Comparison of ENCODE assay signal across 30 cellular contexts in genomic region chr7:147674705-147675104, GRCh38.
"Had no signal": no experiment of that assay in that cellular context is flagged by ENCODE, and none has a peak within 500 bp of the region (broad histone marks: within the 10 kb centered on the region; RNA-seq: fewer than 3 reads in every experiment).

No MANE protein-coding gene starts in this region.

- DNase-seq: naive thymus-derived CD8-positive, alpha-beta T cell; nephron progenitor cell; nucleus accumbens; ovary; posterior cingulate gyrus; psoas muscle; right cardiac atrium; spleen; stimulated activated CD4-positive, alpha-beta T cell treated with anti-CD3 and anti-CD28 coated beads, Interleukin-12 subunit alpha, Interleukin-12 subunit beta, amount 100 ng/mL, for 4 hours; stimulated activated CD4-positive, alpha-beta T cell treated with anti-CD3 and anti-CD28 coated beads, Interleukin-1b, Interleukin-23, amount 100 ng/mL, for 48 hours; stimulated activated CD4-positive, alpha-beta T cell treated with anti-CD3 and anti-CD28 coated beads, Interleukin-4, amount 100 ng/mL, for 1 hour; stimulated activated CD4-positive, alpha-beta T cell treated with anti-CD3 and anti-CD28 coated beads, Interleukin-4, amount 100 ng/mL, for 4 hours; stimulated activated CD8-positive, alpha-beta memory T cell treated with anti-CD3 and anti-CD28 coated beads, Interleukin-4, amount 100 ng/mL, for 48 hours; stimulated activated naive CD4-positive, alpha-beta T cell; stimulated activated naive CD8-positive, alpha-beta T cell treated with anti-CD3 and anti-CD28 coated beads, Interleukin-15, amount 100 ng/mL, for 72 hours; stimulated activated naive CD8-positive, alpha-beta T cell treated with anti-CD3 and anti-CD28 coated beads, Interleukin-15, Interleukin-2, amounts not matched to agents 100 U/mL and 50 U/mL, for 24 hours; substantia nigra; testis; tibial artery; transverse colon; upper lobe of right lung; uterus had no signal

- H3K27me3 ChIP-seq: neutrophil, ovary, spleen, suprapubic skin, testis, tibial artery, transverse colon, upper lobe of right lung, uterus had no signal

- H2AFZ ChIP-seq: parathyroid adenoma had no signal

- H3K4me3 ChIP-seq: ovary, psoas muscle, skin epidermis, smooth muscle cell, spleen, suprapubic skin, testis, tibial artery, transverse colon, upper lobe of right lung, uterus had no signal

- H3K27ac ChIP-seq: neutrophil, ovary, parathyroid adenoma, psoas muscle, skin epidermis, spleen, suprapubic skin, testis, tibial artery, transverse colon, upper lobe of right lung, uterus had no signal

- H3K4me1 ChIP-seq: parathyroid adenoma, psoas muscle, spleen, suprapubic skin, testis, tibial artery, transverse colon, upper lobe of right lung, uterus had no signal

- H3K36me3 ChIP-seq: neutrophil, ovary, spleen, suprapubic skin, tibial artery, transverse colon, upper lobe of right lung, uterus had no signal

- H3K79me2 ChIP-seq: parathyroid adenoma had no signal

- ATAC-seq: naive thymus-derived CD8-positive, alpha-beta T cell; natural killer cell treated with Interleukin-12 subunit alpha and Interleukin-12 subunit beta and Interleukin-15 and Interleukin-18, amount 100 ng/mL, for 72 hours; psoas muscle; right cardiac atrium; sciatic nerve; stimulated activated memory B cell treated with anti-CD40 and anti-IgM and Interleukin-4, amounts not matched to agents 10 μg/mL and 1 μg/mL and 100 μg/mL, for 72 hours; stimulated activated naive CD8-positive, alpha-beta T cell treated with anti-CD3 and anti-CD28 coated beads, Interleukin-15, amount 100 ng/mL, for 72 hours; stimulated activated naive CD8-positive, alpha-beta T cell treated with anti-CD3 and anti-CD28 coated beads, Interleukin-15, Interleukin-2, amounts not matched to agents 100 U/mL and 50 U/mL, for 24 hours; upper lobe of right lung had no signal

- H3K9me3 ChIP-seq: neutrophil, ovary, psoas muscle, testis, tibial artery, transverse colon, upper lobe of right lung, uterus had no signal

- H3K9ac ChIP-seq: parathyroid adenoma had no signal

- H3K4me2 ChIP-seq: smooth muscle cell had no signal
